13 cellular contexts compared by ENCODE assay signal in genomic region chr2:205889073-205889472, GRCh38.
DNase-seq lines count a peak whose midpoint lies in the region; ATAC-seq and TF ChIP-seq lines count a peak whose summit lies in the region.
"Had no signal": no experiment of that assay in that cellular context is flagged by ENCODE, and none has a peak within 500 bp of the region (broad histone marks: within the 10 kb centered on the region; RNA-seq: fewer than 3 reads in every experiment).

No MANE protein-coding gene starts in this region.

- ATAC-seq in activated CD4-positive, alpha-beta T cell treated with anti-CD3 and anti-CD28 coated beads for 36 hours, result peak; percentile 33
- peak; percentile 13 for ATAC-seq in stimulated activated effector memory CD8-positive, alpha-beta T cell treated with anti-CD3 and anti-CD28 coated beads, Interleukin-12 subunit alpha, Interleukin-12 subunit beta, amount 100 ng/mL, for 72 hours
- ATAC-seq: activated CD8-positive, alpha-beta T cell treated with anti-CD3 and anti-CD28 coated beads, Interleukin-2, amount 10 ng/mL, durations not matched to agents 7 days and 5 days had no signal

- intact Hi-C loops in activated CD4-positive, alpha-beta T cell treated with anti-CD3 and anti-CD28 coated beads for 36 hours (cut with DNase I, micrococcal nuclease), result no loop called here
- intact Hi-C loops in Caco-2 (cut with micrococcal nuclease; ENCODE audit: unreplicated experiment), result loop anchor here (10.0 kb wide), 1 partner anchor 1624 kb away; no protein-coding TSS in a partner anchor

- DNase-seq in activated CD4-positive, alpha-beta T cell treated with anti-CD3 and anti-CD28 coated beads for 36 hours, result no peak
- no peak for DNase-seq in activated CD4-positive, alpha-beta T cell treated with anti-CD3 and anti-CD28 coated beads, Interleukin-2, amount 10 ng/mL, durations not matched to agents 7 days and 5 days
- peak; percentile 25 for DNase-seq in RKO (ENCODE audit: low spot score)
- DNase-seq in fibroblast of pulmonary artery (ENCODE audit: low read depth), result peak; percentile 52
- DNase-seq in stimulated activated effector memory CD8-positive, alpha-beta T cell treated with anti-CD3 and anti-CD28 coated beads, Interleukin-12 subunit alpha, Interleukin-12 subunit beta, amount 100 ng/mL, for 72 hours (ENCODE audit: low spot score in 2 of 2), result no peak
- no peak for DNase-seq in GM03348 (ENCODE audit: low spot score)
- DNase-seq in dedifferentiated amniotic fluid mesenchymal stem cell (ENCODE audit: extremely low spot score), result no peak
- DNase-seq in Caco-2, result no peak
- DNase-seq: activated CD8-positive, alpha-beta T cell treated with anti-CD3 and anti-CD28 coated beads, Interleukin-2, amount 10 ng/mL, durations not matched to agents 7 days and 5 days; amygdala; cortex of kidney had no signal

- no peak overlapping the region for H3K4me3 Mint-ChIP-seq in activated CD4-positive, alpha-beta T cell treated with anti-CD3 and anti-CD28 coated beads for 36 hours
- no peak overlapping the region for H3K4me3 Mint-ChIP-seq in activated CD4-positive, alpha-beta T cell treated with anti-CD3 and anti-CD28 coated beads, Interleukin-2, amount 10 ng/mL, durations not matched to agents 7 days and 5 days
- no peak overlapping the region for H3K4me3 Mint-ChIP-seq in stimulated activated effector memory CD8-positive, alpha-beta T cell treated with anti-CD3 and anti-CD28 coated beads, Interleukin-12 subunit alpha, Interleukin-12 subunit beta, amount 100 ng/mL, for 72 hours
- H3K4me3 Mint-ChIP-seq in Caco-2 (ENCODE audit: unreplicated experiment), result no peak overlapping the region
- H3K4me3 Mint-ChIP-seq: activated CD8-positive, alpha-beta T cell treated with anti-CD3 and anti-CD28 coated beads, Interleukin-2, amount 10 ng/mL, durations not matched to agents 7 days and 5 days; stimulated activated naive CD8-positive, alpha-beta T cell treated with anti-CD3 and anti-CD28 coated beads, Interleukin-15, Interleukin-2, amounts not matched to agents 100 ng/mL and 50 ng/mL, for 24 hours had no signal

- H3K27me3 ChIP-seq in Caco-2 (replicated peaks; ENCODE audit: control insufficient read depth, insufficient read depth, low read length), result no peaks in the 10 kb centered on the region

- TF ChIP-seq CTCF in fibroblast of pulmonary artery (IDR thresholded peaks at IDR 0.05; ENCODE audit: low read length, missing control alignments) (no peak), Caco-2 (IDR thresholded peaks at IDR 0.05; ENCODE audit: insufficient read depth in 1 of 2, low read depth in 1 of 2, low read length in 1 of 2, severe bottlenecking in 1 of 2, unreplicated experiment in 1 of 2) (no peak)

- POLR2A ChIA-PET in activated CD4-positive, alpha-beta T cell treated with anti-CD3 and anti-CD28 coated beads for 36 hours (lab: Charles Lee), result no interaction called here
- POLR2A ChIA-PET in activated CD4-positive, alpha-beta T cell treated with anti-CD3 and anti-CD28 coated beads, Interleukin-2, amount 10 ng/mL, durations not matched to agents 7 days and 5 days (lab: Charles Lee), result no interaction called here
- POLR2A ChIA-PET in Caco-2 (lab: Charles Lee), result no interaction called here

- H3K36me3 Mint-ChIP-seq in activated CD4-positive, alpha-beta T cell treated with anti-CD3 and anti-CD28 coated beads for 36 hours (ENCODE audit: low read depth), result no peaks in the 10 kb centered on the region
- H3K36me3 Mint-ChIP-seq in activated CD4-positive, alpha-beta T cell treated with anti-CD3 and anti-CD28 coated beads, Interleukin-2, amount 10 ng/mL, durations not matched to agents 7 days and 5 days (ENCODE audit: low read depth), result no peaks in the 10 kb centered on the region
- no peaks in the 10 kb centered on the region for H3K36me3 Mint-ChIP-seq in stimulated activated effector memory CD8-positive, alpha-beta T cell treated with anti-CD3 and anti-CD28 coated beads, Interleukin-12 subunit alpha, Interleukin-12 subunit beta, amount 100 ng/mL, for 72 hours
- H3K36me3 Mint-ChIP-seq in Caco-2 (ENCODE audit: insufficient read depth, unreplicated experiment), result no peaks in the 10 kb centered on the region

- CTCF ChIA-PET in activated CD4-positive, alpha-beta T cell treated with anti-CD3 and anti-CD28 coated beads for 36 hours (lab: Charles Lee), result interaction anchor here (1.2 kb wide), 1 partner anchor 114 kb away, joined by 3 read pairs; no protein-coding TSS in a partner anchor
- CTCF ChIA-PET in activated CD4-positive, alpha-beta T cell treated with anti-CD3 and anti-CD28 coated beads, Interleukin-2, amount 10 ng/mL, durations not matched to agents 7 days and 5 days (lab: Charles Lee), result no interaction called here
- CTCF ChIA-PET in Caco-2 (lab: Charles Lee), result no interaction called here

- peaks cover 8% of the 10 kb centered on the region for H3K4me1 ChIP-seq in Caco-2

- H3K27me3 Mint-ChIP-seq in activated CD4-positive, alpha-beta T cell treated with anti-CD3 and anti-CD28 coated beads for 36 hours, result peaks cover 8% of the 10 kb centered on the region
- peaks cover 3% of the 10 kb centered on the region for H3K27me3 Mint-ChIP-seq in activated CD4-positive, alpha-beta T cell treated with anti-CD3 and anti-CD28 coated beads, Interleukin-2, amount 10 ng/mL, durations not matched to agents 7 days and 5 days
- H3K27me3 Mint-ChIP-seq in Caco-2 (ENCODE audit: insufficient read depth, unreplicated experiment), result no peaks in the 10 kb centered on the region

- no peaks in the 10 kb centered on the region for H3K36me3 ChIP-seq in Caco-2 (ENCODE audit: control insufficient read depth, insufficient read depth, low read length)

- H3K4me3 ChIP-seq in fibroblast of pulmonary artery (replicated peaks; ENCODE audit: low read depth, low read length) (no peak overlapping the region), Caco-2 (ENCODE audit: low read depth, low read length) (no peak overlapping the region)
- H3K4me3 ChIP-seq: skin epidermis had no signal

- no TSS peak for BruUV-seq in Caco-2 (replicated peaks; lab: Mats Ljungman, UMichigan)

- no peaks in the 10 kb centered on the region for H3K9me3 ChIP-seq in Caco-2

- H3K4me1 Mint-ChIP-seq in activated CD4-positive, alpha-beta T cell treated with anti-CD3 and anti-CD28 coated beads for 36 hours, result no peaks in the 10 kb centered on the region
- no peaks in the 10 kb centered on the region for H3K4me1 Mint-ChIP-seq in activated CD4-positive, alpha-beta T cell treated with anti-CD3 and anti-CD28 coated beads, Interleukin-2, amount 10 ng/mL, durations not matched to agents 7 days and 5 days
- H3K4me1 Mint-ChIP-seq in stimulated activated effector memory CD8-positive, alpha-beta T cell treated with anti-CD3 and anti-CD28 coated beads, Interleukin-12 subunit alpha, Interleukin-12 subunit beta, amount 100 ng/mL, for 72 hours, result peaks cover 8% of the 10 kb centered on the region
- H3K4me1 Mint-ChIP-seq in Caco-2 (ENCODE audit: low read depth, unreplicated experiment), result no peaks in the 10 kb centered on the region

- H3K9me3 Mint-ChIP-seq in activated CD4-positive, alpha-beta T cell treated with anti-CD3 and anti-CD28 coated beads for 36 hours (ENCODE audit: low read depth), result no peaks in the 10 kb centered on the region
- no peaks in the 10 kb centered on the region for H3K9me3 Mint-ChIP-seq in activated CD4-positive, alpha-beta T cell treated with anti-CD3 and anti-CD28 coated beads, Interleukin-2, amount 10 ng/mL, durations not matched to agents 7 days and 5 days
- H3K9me3 Mint-ChIP-seq in stimulated activated effector memory CD8-positive, alpha-beta T cell treated with anti-CD3 and anti-CD28 coated beads, Interleukin-12 subunit alpha, Interleukin-12 subunit beta, amount 100 ng/mL, for 72 hours, result no peaks in the 10 kb centered on the region
- no peaks in the 10 kb centered on the region for H3K9me3 Mint-ChIP-seq in Caco-2 (ENCODE audit: unreplicated experiment)
- H3K9me3 Mint-ChIP-seq: stimulated activated naive CD8-positive, alpha-beta T cell treated with anti-CD3 and anti-CD28 coated beads, Interleukin-15, Interleukin-2, amounts not matched to agents 100 ng/mL and 50 ng/mL, for 24 hours had no signal

- H3K27ac Mint-ChIP-seq in activated CD4-positive, alpha-beta T cell treated with anti-CD3 and anti-CD28 coated beads for 36 hours, result no peak overlapping the region
- H3K27ac Mint-ChIP-seq in activated CD4-positive, alpha-beta T cell treated with anti-CD3 and anti-CD28 coated beads, Interleukin-2, amount 10 ng/mL, durations not matched to agents 7 days and 5 days, result no peak overlapping the region
- no peak overlapping the region for H3K27ac Mint-ChIP-seq in stimulated activated effector memory CD8-positive, alpha-beta T cell treated with anti-CD3 and anti-CD28 coated beads, Interleukin-12 subunit alpha, Interleukin-12 subunit beta, amount 100 ng/mL, for 72 hours
- H3K27ac Mint-ChIP-seq in Caco-2 (ENCODE audit: unreplicated experiment), result no peak overlapping the region
- H3K27ac Mint-ChIP-seq: activated CD8-positive, alpha-beta T cell treated with anti-CD3 and anti-CD28 coated beads, Interleukin-2, amount 10 ng/mL, durations not matched to agents 7 days and 5 days; stimulated activated naive CD8-positive, alpha-beta T cell treated with anti-CD3 and anti-CD28 coated beads, Interleukin-15, Interleukin-2, amounts not matched to agents 100 ng/mL and 50 ng/mL, for 24 hours had no signal

Comparison
In these comparisons a context has a peak if more than half of its experiments do, and no peak if none do; other contexts are left out.
1. DNase-seq: peak in RKO (single experiment) and fibroblast of pulmonary artery (single experiment); none in activated CD4-positive, alpha-beta T cell treated with anti-CD3 and anti-CD28 coated beads for 36 hours (single experiment), activated CD4-positive, alpha-beta T cell treated with anti-CD3 and anti-CD28 coated beads, Interleukin-2, amount 10 ng/mL, durations not matched to agents 7 days and 5 days (single experiment), stimulated activated effector memory CD8-positive, alpha-beta T cell treated with anti-CD3 and anti-CD28 coated beads, Interleukin-12 subunit alpha, Interleukin-12 subunit beta, amount 100 ng/mL, for 72 hours (0 of 2), GM03348 (single experiment), dedifferentiated amniotic fluid mesenchymal stem cell (single experiment) and Caco-2 (0 of 2).